In genomic region chr14:22871200-22871961, GRCh38 we compare ENCODE assay signal across 8 cellular contexts. TPM values are rescaled to one million over a fixed set of nuclear protein-coding genes. Genes with fewer than 3 reads are reported as not detected.
DNase-seq lines count a peak whose midpoint lies in the region; ATAC-seq lines count a peak whose summit lies in the region.

LRP10 (plus strand) TSS chr14:22871740; CDS start chr14:22872304, 564 bp downstream.

- peaks cover 29% of the 10 kb centered on the region for H3K4me1 ChIP-seq in effector memory CD4-positive, alpha-beta T cell (ENCODE audit: control insufficient read depth, insufficient read depth, low read length, poor library complexity, severe bottlenecking)

- peaks cover 28% of the 10 kb centered on the region for H3K36me3 ChIP-seq in effector memory CD4-positive, alpha-beta T cell (ENCODE audit: control insufficient read depth, insufficient read depth, low read length)

- H3K9me3 ChIP-seq in effector memory CD4-positive, alpha-beta T cell (ENCODE audit: control insufficient read depth, low read length): no peaks in the 10 kb centered on the region

- H3K36me3 Mint-ChIP-seq in activated CD8-positive, alpha-beta T cell treated with anti-CD3 and anti-CD28 coated beads, Interleukin-2, amount 10 ng/mL, durations not matched to agents 7 days and 5 days (ENCODE audit: low read depth): peaks cover 25% of the 10 kb centered on the region
- peaks cover 4% of the 10 kb centered on the region for H3K36me3 Mint-ChIP-seq in memory B cell

- peak within 1 kb of the TSS; percentile 93 for H3K27ac ChIP-seq in effector memory CD4-positive, alpha-beta T cell (ENCODE audit: insufficient read depth, low read length, poor library complexity, severe bottlenecking)

- H3K4me3 Mint-ChIP-seq in activated CD8-positive, alpha-beta T cell treated with anti-CD3 and anti-CD28 coated beads, Interleukin-2, amount 10 ng/mL, durations not matched to agents 7 days and 5 days: peak within 1 kb of the TSS; percentile 84
- H3K4me3 Mint-ChIP-seq in memory B cell: peak within 1 kb of the TSS; percentile 92

- ATAC-seq in GM19395 (IDR thresholded peaks at IDR 0.05; ENCODE audit: unreplicated experiment): peak; percentile 82
- ATAC-seq in HG03521 (IDR thresholded peaks at IDR 0.05; ENCODE audit: unreplicated experiment): peak; percentile 70
- peak; percentile 89 for ATAC-seq in activated CD8-positive, alpha-beta T cell treated with anti-CD3 and anti-CD28 coated beads, Interleukin-2, amount 10 ng/mL, durations not matched to agents 7 days and 5 days
- peak; percentile 80 for ATAC-seq in memory B cell (ENCODE audit: low read depth)

- DNase-seq in CD1c-positive myeloid dendritic cell (ENCODE audit: extremely low spot score) (peak; percentile 88), NCI-H82 treated with DMSO at 0.1 percent for 48 hours (lab: John Stamatoyannopoulos, UW; ENCODE audit: unreplicated experiment) (peak; percentile 64), memory B cell (ENCODE audit: low spot score in 2 of 2) (peak; percentile 73 to 78)
- peak; percentile 87 for DNase-seq in activated CD8-positive, alpha-beta T cell treated with anti-CD3 and anti-CD28 coated beads, Interleukin-2, amount 10 ng/mL, durations not matched to agents 7 days and 5 days
- DNase-seq in effector memory CD4-positive, alpha-beta T cell: peak; percentile 61 to 73 (median 68)
- DNase-seq in stimulated activated CD8-positive, alpha-beta memory T cell treated with anti-CD3 and anti-CD28 coated beads, Interleukin-12 subunit alpha, Interleukin-12 subunit beta, amount 100 ng/mL, for 4 hours (ENCODE audit: low read depth): peak; percentile 61

- peak within 1 kb of the TSS; percentile 97 for H3K27ac Mint-ChIP-seq in activated CD8-positive, alpha-beta T cell treated with anti-CD3 and anti-CD28 coated beads, Interleukin-2, amount 10 ng/mL, durations not matched to agents 7 days and 5 days
- H3K27ac Mint-ChIP-seq in memory B cell: peak within 1 kb of the TSS; percentile 96

- peaks cover 24% of the 10 kb centered on the region for H3K4me1 Mint-ChIP-seq in activated CD8-positive, alpha-beta T cell treated with anti-CD3 and anti-CD28 coated beads, Interleukin-2, amount 10 ng/mL, durations not matched to agents 7 days and 5 days (ENCODE audit: low read depth)
- H3K4me1 Mint-ChIP-seq in memory B cell: peaks cover 13% of the 10 kb centered on the region

- CTCF ChIA-PET in activated CD8-positive, alpha-beta T cell treated with anti-CD3 and anti-CD28 coated beads, Interleukin-2, amount 10 ng/mL, durations not matched to agents 7 days and 5 days (lab: Charles Lee): interaction anchor here (0.7 to 6.7 kb wide), 22 partner anchors 8 to 958 kb away, joined by 3 to 152 read pairs (median 6); partner anchors contain the start of genes ACIN1, C14orf119, MRPL52 and REM2

- peak within 1 kb of the TSS; percentile 94 for H3K4me3 ChIP-seq in effector memory CD4-positive, alpha-beta T cell (ENCODE audit: insufficient read depth, low read depth, low read length, poor library complexity, severe bottlenecking)

- H3K27me3 ChIP-seq in effector memory CD4-positive, alpha-beta T cell (replicated peaks; ENCODE audit: control insufficient read depth, insufficient read depth, low read length, poor library complexity, severe bottlenecking): no peaks in the 10 kb centered on the region

- H3K9me3 Mint-ChIP-seq in activated CD8-positive, alpha-beta T cell treated with anti-CD3 and anti-CD28 coated beads, Interleukin-2, amount 10 ng/mL, durations not matched to agents 7 days and 5 days (ENCODE audit: insufficient read depth): no peaks in the 10 kb centered on the region
- no peaks in the 10 kb centered on the region for H3K9me3 Mint-ChIP-seq in memory B cell

- POLR2A ChIA-PET in activated CD8-positive, alpha-beta T cell treated with anti-CD3 and anti-CD28 coated beads, Interleukin-2, amount 10 ng/mL, durations not matched to agents 7 days and 5 days (lab: Charles Lee): interaction anchor here (0.7 to 2.8 kb wide), 16 partner anchors 12 to 340 kb away, joined by 3 to 17 read pairs (median 3); partner anchors contain the start of genes MRPL52, OXA1L, PRMT5 and RBM23

- peaks cover 5% of the 10 kb centered on the region for H3K27me3 Mint-ChIP-seq in activated CD8-positive, alpha-beta T cell treated with anti-CD3 and anti-CD28 coated beads, Interleukin-2, amount 10 ng/mL, durations not matched to agents 7 days and 5 days (ENCODE audit: low read depth)
- no peaks in the 10 kb centered on the region for H3K27me3 Mint-ChIP-seq in memory B cell

RNA-seq across cellular contexts. Expression of gene LRP10, which starts in this region (rescaled TPM):
- total RNA-seq in activated CD8-positive, alpha-beta T cell treated with anti-CD3 and anti-CD28 coated beads, Interleukin-2, amount 10 ng/mL, durations not matched to agents 7 days and 5 days: 10 to 100 TPM; 37.1 to 40.7 TPM

Comparison
In these comparisons a context has a peak if more than half of its experiments do, and no peak if none do; other contexts are left out.
1. Peak in every context shown above with its lines: DNase-seq, ATAC-seq, H3K4me3 ChIP-seq and H3K27ac ChIP-seq.